10 cellular contexts compared by ENCODE assay signal in the genomic region with DNA sequence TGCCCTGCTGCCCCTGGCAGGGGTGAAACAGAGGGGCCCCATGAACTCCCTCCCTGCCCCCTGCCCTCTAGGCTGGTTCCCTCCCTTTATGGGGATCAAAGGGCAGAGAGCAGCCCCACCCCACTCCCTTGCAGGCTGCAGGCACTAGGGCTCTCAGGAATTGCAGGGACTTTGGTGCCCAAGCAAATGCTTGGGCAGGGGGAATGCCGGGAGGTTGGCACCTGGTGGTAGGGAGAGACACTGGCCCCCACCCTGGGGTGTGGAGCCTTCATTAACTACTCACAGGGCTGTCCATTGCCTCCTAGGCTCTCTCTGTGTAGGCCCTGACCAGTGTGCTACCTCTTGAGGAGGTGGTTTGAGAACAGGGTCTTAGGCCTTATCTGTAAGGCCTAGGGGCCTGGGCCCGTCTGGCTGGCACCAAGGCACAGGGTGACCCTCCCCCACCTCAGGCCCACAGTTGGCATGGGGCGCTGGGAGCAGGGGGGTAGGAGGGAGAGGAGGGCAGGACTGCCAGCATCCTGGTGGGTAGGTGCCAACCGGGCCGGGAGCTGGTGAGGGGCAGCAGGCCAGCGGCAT. TPM values are rescaled to one million over a fixed set of nuclear protein-coding genes. Genes with fewer than 3 reads are reported as not detected.
A peak's percentile ranks its signal among the peaks of the same experiment; 100 is the strongest.
DNase-seq lines count a peak whose midpoint lies in the region; ATAC-seq, FAIRE-seq and TF ChIP-seq lines count a peak whose summit lies in the region.
"Had no signal": no experiment of that assay in that cellular context is flagged by ENCODE, and none has a peak within 500 bp of the region (broad histone marks: within the 10 kb centered on the region; RNA-seq: fewer than 3 reads in every experiment).

No MANE protein-coding gene starts in this region.

- peak overlapping the region; percentile 65 for H3K4me2 ChIP-seq in hepatocyte

- WGBS in hepatocyte (ENCODE audit: low lambda C conversion rate, missing lambda C conversion rate) = 93% methylated on average over 3 of the region's 6 CpGs
- WGBS in small intestine, 3 donors = 19 to 55% (median 47%) methylated on average over 6 of the region's 6 CpGs

- H2AFZ ChIP-seq in hepatocyte = no peak overlapping the region
- H2AFZ ChIP-seq: parathyroid adenoma had no signal

- no peak overlapping the region for H3K4me3 Mint-ChIP-seq in activated naive CD8-positive, alpha-beta T cell treated with anti-CD3 and anti-CD28 coated beads, Interleukin-2, amount 50 U/mL, for 24 hours

- H3K27ac ChIP-seq in HEK293 (ENCODE audit: extremely low read depth, low read depth, low read length) = no peak overlapping the region
- no peak overlapping the region for H3K27ac ChIP-seq in hepatocyte
- peak overlapping the region; percentile 95 to 96 for H3K27ac ChIP-seq in small intestine (ENCODE audit: low read depth in 1 of 2, low read length in 1 of 2)
- H3K27ac ChIP-seq: parathyroid adenoma had no signal

- H3K27me3 ChIP-seq in hepatocyte (no peaks in the 10 kb centered on the region), small intestine (ENCODE audit: control insufficient read depth in 2 of 2, insufficient read depth in 2 of 2, low read length in 2 of 2) (no peaks in the 10 kb centered on the region)

- peaks cover 88% of the 10 kb centered on the region for H3K79me2 ChIP-seq in hepatocyte

- H3K27ac Mint-ChIP-seq in activated naive CD8-positive, alpha-beta T cell treated with anti-CD3 and anti-CD28 coated beads, Interleukin-2, amount 50 U/mL, for 24 hours = peak overlapping the region; percentile 95

- H3K4me1 Mint-ChIP-seq in activated naive CD8-positive, alpha-beta T cell treated with anti-CD3 and anti-CD28 coated beads, Interleukin-2, amount 50 U/mL, for 24 hours = peaks cover 72% of the 10 kb centered on the region

- TF ChIP-seq CTCF in HEK293 (tag by site-specific recombination; IDR thresholded peaks at IDR 0.05) = no peak
- no peak for TF ChIP-seq CTCF in hepatocyte (IDR thresholded peaks at IDR 0.05; ENCODE audit: poor library complexity)

- no peaks in the 10 kb centered on the region for H3K9me3 ChIP-seq in HEK293 (ENCODE audit: control insufficient read depth, insufficient read depth, low read depth, low read length)
- no peaks in the 10 kb centered on the region for H3K9me3 ChIP-seq in hepatocyte (ENCODE audit: low read depth)
- no peaks in the 10 kb centered on the region for H3K9me3 ChIP-seq in small intestine (ENCODE audit: control insufficient read depth, low read depth)

- H3K9me3 Mint-ChIP-seq in activated naive CD8-positive, alpha-beta T cell treated with anti-CD3 and anti-CD28 coated beads, Interleukin-2, amount 50 U/mL, for 24 hours = no peaks in the 10 kb centered on the region
- H3K9me3 Mint-ChIP-seq: activated B cell treated with CpG ODN at 0.5 μM for 24 hours had no signal

- ATAC-seq in activated naive CD8-positive, alpha-beta T cell treated with anti-CD3 and anti-CD28 coated beads, Interleukin-2, amount 50 U/mL, for 24 hours = no peak
- ATAC-seq in HG03045 (IDR thresholded peaks at IDR 0.05; ENCODE audit: unreplicated experiment) (no peak), HG02642 (IDR thresholded peaks at IDR 0.05; ENCODE audit: poor library complexity, unreplicated experiment) (no peak)

- DNase-seq in activated naive CD8-positive, alpha-beta T cell treated with anti-CD3 and anti-CD28 coated beads, Interleukin-2, amount 50 U/mL, for 24 hours = no peak
- no peak for DNase-seq in hepatocyte (ENCODE audit: low spot score)
- peak; percentile 99 for DNase-seq in small intestine
- no peak for DNase-seq in GF-D8 (lab: John Stamatoyannopoulos, UW)
- no peak for DNase-seq in stimulated activated CD4-positive, alpha-beta T cell treated with anti-CD3 and anti-CD28 coated beads, Interleukin-2, amount 100 ng/mL, for 24 hours
- DNase-seq: activated B cell treated with CpG ODN at 0.5 μM for 24 hours had no signal

- no peak overlapping the region for H3K4me3 ChIP-seq in HEK293 (ENCODE audit: low read depth, low read length)
- H3K4me3 ChIP-seq in hepatocyte = no peak overlapping the region
- H3K4me3 ChIP-seq in small intestine (ENCODE audit: low read depth in 1 of 2, low read length in 2 of 2) = peak overlapping the region in 1 of 2 donors; percentile 60

- H3K4me1 ChIP-seq in HEK293 (ENCODE audit: control insufficient read depth, insufficient read depth, low read length) (peaks cover 13% of the 10 kb centered on the region), hepatocyte (ENCODE audit: insufficient read depth) (peaks cover 37% of the 10 kb centered on the region), small intestine (ENCODE audit: control insufficient read depth in 2 of 2, insufficient read depth in 1 of 2, low read depth in 1 of 2, low read length in 1 of 2) (peaks cover 7 to 37% of the 10 kb centered on the region in 2 donors)

- POLR2A ChIA-PET in HEK293 (lab: Yijun Ruan, JAX) = interaction anchor here (0.7 to 1.5 kb wide), 4 partner anchors 10 to 34 kb away, joined by 3 to 7 read pairs (median 4); partner anchors contain the start of gene FLAD1

- H3K36me3 ChIP-seq in HEK293 (ENCODE audit: control insufficient read depth in 2 of 2, insufficient read depth in 1 of 2, low read length in 2 of 2) (peaks cover 0 to 2% of the 10 kb centered on the region in 2 experiments; a peak in 1 of 3 replicates), hepatocyte (replicated peaks; ENCODE audit: insufficient read depth, low read depth) (no peaks in the 10 kb centered on the region), small intestine (ENCODE audit: control insufficient read depth in 2 of 2, insufficient read depth in 2 of 2, low read length in 2 of 2) (peaks cover 0 to 4% of the 10 kb centered on the region in 2 donors)

- FAIRE-seq in small intestine (lab: Jason Lieb, UNC) = no peak

- H3K36me3 Mint-ChIP-seq in activated naive CD8-positive, alpha-beta T cell treated with anti-CD3 and anti-CD28 coated beads, Interleukin-2, amount 50 U/mL, for 24 hours (ENCODE audit: low read depth) = no peaks in the 10 kb centered on the region

- CTCF ChIA-PET in HEK293 (lab: Yijun Ruan, JAX) = interaction anchor here (0.5 to 3.5 kb wide), 5 partner anchors 8 to 55 kb away, joined by 3 to 30 read pairs (median 3); no protein-coding TSS in a partner anchor

- H3K9me2 ChIP-seq in hepatocyte (replicated peaks; ENCODE audit: insufficient read depth) = no peaks in the 10 kb centered on the region

- peaks cover 13% of the 10 kb centered on the region for H4K20me1 ChIP-seq in hepatocyte (ENCODE audit: insufficient read depth, poor library complexity, severe bottlenecking)

- H3K27me3 Mint-ChIP-seq in activated naive CD8-positive, alpha-beta T cell treated with anti-CD3 and anti-CD28 coated beads, Interleukin-2, amount 50 U/mL, for 24 hours = no peaks in the 10 kb centered on the region
- H3K27me3 Mint-ChIP-seq: activated B cell treated with CpG ODN at 0.5 μM for 24 hours had no signal

TF ChIP-seq in HEK293, 187 proteins besides CTCF, POLR2A, EP300 and RAD21 (continues in another document):
- TF ChIP-seq, protein P1, sequence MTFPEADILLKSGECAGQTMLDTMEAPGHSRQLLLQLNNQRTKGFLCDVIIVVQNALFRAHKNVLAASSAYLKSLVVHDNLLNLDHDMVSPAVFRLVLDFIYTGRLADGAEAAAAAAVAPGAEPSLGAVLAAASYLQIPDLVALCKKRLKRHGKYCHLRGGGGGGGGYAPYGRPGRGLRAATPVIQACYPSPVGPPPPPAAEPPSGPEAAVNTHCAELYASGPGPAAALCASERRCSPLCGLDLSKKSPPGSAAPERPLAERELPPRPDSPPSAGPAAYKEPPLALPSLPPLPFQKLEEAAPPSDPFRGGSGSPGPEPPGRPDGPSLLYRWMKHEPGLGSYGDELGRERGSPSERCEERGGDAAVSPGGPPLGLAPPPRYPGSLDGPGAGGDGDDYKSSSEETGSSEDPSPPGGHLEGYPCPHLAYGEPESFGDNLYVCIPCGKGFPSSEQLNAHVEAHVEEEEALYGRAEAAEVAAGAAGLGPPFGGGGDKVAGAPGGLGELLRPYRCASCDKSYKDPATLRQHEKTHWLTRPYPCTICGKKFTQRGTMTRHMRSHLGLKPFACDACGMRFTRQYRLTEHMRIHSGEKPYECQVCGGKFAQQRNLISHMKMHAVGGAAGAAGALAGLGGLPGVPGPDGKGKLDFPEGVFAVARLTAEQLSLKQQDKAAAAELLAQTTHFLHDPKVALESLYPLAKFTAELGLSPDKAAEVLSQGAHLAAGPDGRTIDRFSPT (tag by site-specific recombination; IDR thresholded peaks at IDR 0.05) = peak; percentile 76; the same call in 1 of the 2 replicates
- no peak for TF ChIP-seq ZBTB44 (tag by site-specific recombination; IDR thresholded peaks at IDR 0.05)
- TF ChIP-seq ZNF157 (tag by site-specific recombination; IDR thresholded peaks at IDR 0.05) = no peak
- TF ChIP-seq ZNF600 (tag by site-specific recombination; IDR thresholded peaks at IDR 0.05) = no peak
- no peak for TF ChIP-seq ZNF138 (tag by site-specific recombination; IDR thresholded peaks at IDR 0.05; ENCODE audit: borderline replicate concordance)

RNA-seq across cellular contexts. Expression of gene ZBTB7B, which starts 4.7 kb away (rescaled TPM):
- 27.3 and 29.2 TPM in 2 replicates for total RNA-seq in hepatocyte
- polyA plus RNA-seq in hepatocyte (13.3 and 13.5 TPM in 2 replicates), small intestine (100 to 1,000 TPM in 2 of 3 donors, 10 to 100 TPM in 1; 93.2 to 222 (median 136) TPM)

RNA-seq across cellular contexts. Expression of gene LENEP, which starts 14.0 kb away (rescaled TPM):
- 0.92 TPM in 1 of 2 replicates, not detected in the other for total RNA-seq in hepatocyte
- polyA plus RNA-seq in hepatocyte = not detected in 2 replicates
- not detected for polyA plus RNA-seq in small intestine

RNA-seq across cellular contexts. Expression of gene FLAD1, which starts 24.2 kb away (rescaled TPM):
- 25.6 and 27.7 TPM in 2 replicates for total RNA-seq in hepatocyte
- polyA plus RNA-seq in hepatocyte = 42.8 and 45.1 TPM in 2 replicates
- 10 to 100 TPM; 33.1 to 51.4 (median 35.7) TPM for polyA plus RNA-seq in small intestine

RNA-seq across cellular contexts. Expression of gene DCST2, which starts 26.2 kb away (rescaled TPM):
- 0.04 and 1.6 TPM in 2 replicates for total RNA-seq in hepatocyte
- polyA plus RNA-seq in hepatocyte (0.40 and 0.47 TPM in 2 replicates), small intestine (10 to 100 TPM in 2 of 3 donors, 1 to 10 TPM in 1; 1.9 to 27.1 (median 18.6) TPM)

RNA-seq across cellular contexts. Expression of gene DCST1, which starts 26.3 kb away (rescaled TPM):
- 0.60 TPM in 1 of 2 replicates, not detected in the other for total RNA-seq in hepatocyte
- polyA plus RNA-seq in hepatocyte = 0.12 TPM in 1 of 2 replicates, not detected in the other
- polyA plus RNA-seq in small intestine = under 1 TPM in 1 of 3 donors, not detected in 2; 0.10 TPM
- total RNA-seq: activated B cell treated with CpG ODN at 0.5 μM for 24 hours had no signal

Comparison
In these comparisons a context has a peak if more than half of its experiments do, and no peak if none do; other contexts are left out.
1. H3K27ac ChIP-seq: peak in small intestine (2 of 2); none in HEK293 (single experiment) and hepatocyte (single experiment).